Comparison of ENCODE assay signal across 23 cellular contexts in genomic region chr5:93277001-93277400, GRCh38.
"Had no signal": no experiment of that assay in that cellular context is flagged by ENCODE, and none has a peak within 500 bp of the region (broad histone marks: within the 10 kb centered on the region; RNA-seq: fewer than 3 reads in every experiment).

No MANE protein-coding gene starts in this region.

- H3K36me3 ChIP-seq: esophagus muscularis mucosa, neural progenitor cell had no signal

- H3K36me3 Mint-ChIP-seq: natural killer cell treated with Interleukin-12 subunit alpha and Interleukin-12 subunit beta and Interleukin-15 and Interleukin-18, amount 100 ng/mL, for 72 hours; neural progenitor cell had no signal

- H3K27me3 ChIP-seq: dorsolateral prefrontal cortex, esophagus muscularis mucosa, hepatocyte, neural progenitor cell had no signal

- H3K9me3 ChIP-seq: esophagus muscularis mucosa, psoas muscle had no signal

- H2AFZ ChIP-seq: hepatocyte, neural progenitor cell had no signal

- H3K79me2 ChIP-seq: hepatocyte had no signal

- H3K4me3 ChIP-seq: dorsolateral prefrontal cortex, esophagus muscularis mucosa, hepatocyte, lung, neural progenitor cell, psoas muscle, smooth muscle cell had no signal

- H3K4me1 ChIP-seq: esophagus muscularis mucosa, psoas muscle had no signal

- FAIRE-seq: kidney had no signal

- H3K27ac Mint-ChIP-seq: natural killer cell treated with Interleukin-12 subunit alpha and Interleukin-12 subunit beta and Interleukin-15 and Interleukin-18, amount 100 ng/mL, for 72 hours; neural progenitor cell had no signal

- H3K27ac ChIP-seq: dorsolateral prefrontal cortex, epithelial cell of prostate, esophagus muscularis mucosa, hepatocyte, neural progenitor cell, psoas muscle had no signal

- H3K4me2 ChIP-seq: hepatocyte, neural progenitor cell, smooth muscle cell had no signal

- H3K4me3 Mint-ChIP-seq: natural killer cell treated with Interleukin-12 subunit alpha and Interleukin-12 subunit beta and Interleukin-15 and Interleukin-18, amount 100 ng/mL, for 72 hours; neural progenitor cell had no signal

- H3K27me3 Mint-ChIP-seq: natural killer cell treated with Interleukin-12 subunit alpha and Interleukin-12 subunit beta and Interleukin-15 and Interleukin-18, amount 100 ng/mL, for 72 hours had no signal

- DNase-seq: cortex of kidney; dorsolateral prefrontal cortex; effector memory CD4-positive, alpha-beta T cell; foreskin melanocyte; head of caudate nucleus; left cardiac atrium; left ventricle myocardium superior; mesenchymal stem cell; midbrain; occipital lobe; psoas muscle; retina; stimulated activated CD4-positive, alpha-beta T cell treated with anti-CD3 and anti-CD28 coated beads, Interleukin-2, amount 100 ng/mL, for 48 hours; stimulated activated naive CD4-positive, alpha-beta T cell treated with Interleukin-2 at 50 U/mL for 16 hours; trophoblast cell had no signal

- ATAC-seq: left cardiac atrium; left ventricle myocardium superior; natural killer cell treated with Interleukin-12 subunit alpha and Interleukin-12 subunit beta and Interleukin-15 and Interleukin-18, amount 100 ng/mL, for 72 hours; psoas muscle had no signal

- H3K9ac ChIP-seq: neural progenitor cell had no signal
